Comparison of ENCODE assay signal across 16 cellular contexts in genomic region chr17:68661265-68662036, GRCh38.
DNase-seq lines count a peak whose midpoint lies in the region; ATAC-seq and TF ChIP-seq lines count a peak whose summit lies in the region.
"Had no signal": no experiment of that assay in that cellular context is flagged by ENCODE, and none has a peak within 500 bp of the region (broad histone marks: within the 10 kb centered on the region; RNA-seq: fewer than 3 reads in every experiment).

No MANE protein-coding gene starts in this region.

- H3K9me3 ChIP-seq in H9 (ENCODE audit: control insufficient read depth, low read depth, low read length), result no peaks in the 10 kb centered on the region
- H3K9me3 ChIP-seq in HUES64 (ENCODE audit: insufficient read depth, low read depth, low read length), result no peaks in the 10 kb centered on the region; the same call in 1 of the 2 replicates
- H3K9me3 ChIP-seq in endocrine pancreas (ENCODE audit: control insufficient read depth, low read length), result no peaks in the 10 kb centered on the region
- peaks cover 0 to 6% (median 0%) of the 10 kb centered on the region in 4 donors for H3K9me3 ChIP-seq in right lobe of liver
- peaks cover 15% of the 10 kb centered on the region for H3K9me3 ChIP-seq in endodermal cell (ENCODE audit: control insufficient read depth, low read length)
- no peaks in the 10 kb centered on the region for H3K9me3 ChIP-seq in prostate gland
- H3K9me3 ChIP-seq: HAP-1 had no signal

- no peaks in the 10 kb centered on the region for H3K36me3 ChIP-seq in HUES64 (ENCODE audit: insufficient read depth, low read length)
- H3K36me3 ChIP-seq in endocrine pancreas (ENCODE audit: control insufficient read depth, insufficient read depth, low read length), result no peaks in the 10 kb centered on the region
- H3K36me3 ChIP-seq in right lobe of liver, result no peaks in the 10 kb centered on the region
- no peaks in the 10 kb centered on the region for H3K36me3 ChIP-seq in endodermal cell (ENCODE audit: control insufficient read depth, insufficient read depth, low read length)
- H3K36me3 ChIP-seq in prostate gland, result no peaks in the 10 kb centered on the region
- H3K36me3 ChIP-seq: HAP-1 had no signal

- H3K79me2 ChIP-seq in H9 (ENCODE audit: insufficient read depth, low read length), result no peaks in the 10 kb centered on the region

- H3K27ac ChIP-seq in H9 (ENCODE audit: insufficient read length, low read depth, low read length) (no peak overlapping the region), HUES64 (ENCODE audit: low read depth, low read length) (peak overlapping the region; percentile 73; the same call in 1 of the 2 replicates), right lobe of liver (peak overlapping the region in 2 of 3 donors; percentile 24 to 71), endodermal cell (ENCODE audit: low read depth, low read length) (no peak overlapping the region), prostate gland (no peak overlapping the region)

- H3K9ac ChIP-seq in H9 (ENCODE audit: extremely low read depth, insufficient read length, low read length) (no peak overlapping the region), HUES64 (ENCODE audit: low read depth, low read length) (no peak overlapping the region), endocrine pancreas (ENCODE audit: control insufficient read depth, insufficient read depth, low read length) (no peak overlapping the region), endodermal cell (ENCODE audit: extremely low read depth, low read length, poor library complexity, severe bottlenecking) (no peak overlapping the region)

- H2BK20ac ChIP-seq in H9 (ENCODE audit: low read depth, low read length, poor library complexity, severe bottlenecking), result no peak overlapping the region

- intact Hi-C loops in right lobe of liver (cut with DNase I) (no loop called here), prostate gland (cut with DNase I) (no loop called here)

- no peak overlapping the region for H3K4me3 Mint-ChIP-seq in H9
- H3K4me3 Mint-ChIP-seq in endodermal cell, result no peak overlapping the region
- H3K4me3 Mint-ChIP-seq: CD4-positive, alpha-beta memory T cell; HFFc6 had no signal

- DNase-seq in H9, result no peak
- no peak for DNase-seq in right lobe of liver
- no peak for DNase-seq in activated CD8-positive, alpha-beta memory T cell treated with anti-CD3 and anti-CD28 coated beads, Interleukin-2, amount 50 U/mL, for 48 hours
- no peak for DNase-seq in endodermal cell
- no peak for DNase-seq in prostate gland (ENCODE audit: low spot score)
- DNase-seq: C1 segment of cervical spinal cord; Calu3; CD4-positive, alpha-beta memory T cell; COR-L47; DMS53; DMS79 treated with DMSO at 0.1 percent for 48 hours; GF-D8; HFFc6 had no signal

- WGBS in H9 (ENCODE audit: extremely low coverage, insufficient read length, low lambda C conversion rate), result no CpG with 5 or more reads among the region's 3 CpGs
- 15% methylated on average over 2 of the region's 3 CpGs for WGBS in HUES64
- 57% methylated on average over 3 of the region's 3 CpGs for WGBS in right lobe of liver (ENCODE audit: insufficient coverage, low coverage, low lambda C conversion rate, missing lambda C conversion rate)
- WGBS in endodermal cell (ENCODE audit: insufficient coverage in 1 of 2, insufficient read length in 1 of 2), 2 experiments, result 46 to 72% methylated on average over 2 to 3 of the region's 3 CpGs
- WGBS in prostate gland, result 81% methylated on average over 3 of the region's 3 CpGs

- no peaks in the 10 kb centered on the region for H3K27me3 ChIP-seq in H9 (ENCODE audit: insufficient read depth, low read length)
- no peaks in the 10 kb centered on the region for H3K27me3 ChIP-seq in HUES64 (ENCODE audit: insufficient read depth, low read length)
- no peaks in the 10 kb centered on the region for H3K27me3 ChIP-seq in endocrine pancreas (ENCODE audit: control insufficient read depth, insufficient read depth, low read length)
- H3K27me3 ChIP-seq in right lobe of liver, result no peaks in the 10 kb centered on the region
- H3K27me3 ChIP-seq in endodermal cell (ENCODE audit: control insufficient read depth, insufficient read depth, low read length, poor library complexity, severe bottlenecking), result no peaks in the 10 kb centered on the region
- H3K27me3 ChIP-seq in prostate gland (replicated peaks; ENCODE audit: insufficient read depth), result no peaks in the 10 kb centered on the region

- no peak overlapping the region for H3K14ac ChIP-seq in H9 (ENCODE audit: insufficient read depth, low read length)

- no peak overlapping the region for H2BK15ac ChIP-seq in H9 (ENCODE audit: low read depth, low read length)

- H3K27me3 Mint-ChIP-seq in H9 (ENCODE audit: low read depth) (no peaks in the 10 kb centered on the region), endodermal cell (ENCODE audit: insufficient read depth) (no peaks in the 10 kb centered on the region)

- H3K9me3 Mint-ChIP-seq in H9 (peaks cover 0 to 7% of the 10 kb centered on the region in 2 experiments; a peak in 2 of 5 replicates), endodermal cell (peaks cover 11% of the 10 kb centered on the region)

- H3K4me2 ChIP-seq in H9 (ENCODE audit: insufficient read depth, insufficient read length, low read length), result peak overlapping the region; percentile 12

- no peaks in the 10 kb centered on the region for H3K79me1 ChIP-seq in H9 (ENCODE audit: insufficient read depth, low read depth, low read length, poor library complexity, severe bottlenecking)

- H3K56ac ChIP-seq in H9 (ENCODE audit: insufficient read length, low read depth, low read length), result no peak overlapping the region

- H3K4me3 ChIP-seq in HUES64 (ENCODE audit: low read length) (no peak overlapping the region), endocrine pancreas (ENCODE audit: control insufficient read depth, insufficient read depth, low read length) (peak overlapping the region; percentile 12), right lobe of liver (no peak overlapping the region), endodermal cell (ENCODE audit: low read length) (no peak overlapping the region), prostate gland (no peak overlapping the region)
- H3K4me3 ChIP-seq: HAP-1 had no signal

- H3K36me3 Mint-ChIP-seq in H9 (ENCODE audit: insufficient read depth in 1 of 3, low read depth in 3 of 3), result peaks cover 0 to 8% (median 0%) of the 10 kb centered on the region in 3 experiments; a peak in 2 of 7 replicates
- peaks cover 1% of the 10 kb centered on the region for H3K36me3 Mint-ChIP-seq in endodermal cell (ENCODE audit: low read depth)
- H3K36me3 Mint-ChIP-seq: CD4-positive, alpha-beta memory T cell had no signal

- H3K4me1 ChIP-seq in H9 (ENCODE audit: insufficient read depth, low read length), result peaks cover 6% of the 10 kb centered on the region
- peaks cover 24% of the 10 kb centered on the region for H3K4me1 ChIP-seq in HUES64 (ENCODE audit: insufficient read depth, low read length)
- H3K4me1 ChIP-seq in endocrine pancreas (ENCODE audit: control insufficient read depth, insufficient read depth, low read length), result peaks cover 19% of the 10 kb centered on the region
- H3K4me1 ChIP-seq in right lobe of liver, result peaks cover 0 to 30% (median 10%) of the 10 kb centered on the region in 4 donors
- no peaks in the 10 kb centered on the region for H3K4me1 ChIP-seq in endodermal cell (ENCODE audit: control insufficient read depth, insufficient read depth, low read length)
- no peaks in the 10 kb centered on the region for H3K4me1 ChIP-seq in prostate gland (replicated peaks)

- H2BK12ac ChIP-seq in H9 (ENCODE audit: insufficient read length, low read depth, low read length), result no peak overlapping the region

- no peak overlapping the region for H3K18ac ChIP-seq in H9 (ENCODE audit: insufficient read length, low read depth, low read length)

- no peak overlapping the region for H3T11ph ChIP-seq in H9 (ENCODE audit: low read length)

- TF ChIP-seq POLR2A in right lobe of liver (IDR thresholded peaks at IDR 0.05) (no peak), prostate gland (IDR thresholded peaks at IDR 0.05) (no peak)

- H4K91ac ChIP-seq in H9 (ENCODE audit: insufficient read length, low read depth, low read length), result no peak overlapping the region

- no peak overlapping the region for H2BK5ac ChIP-seq in H9 (ENCODE audit: insufficient read length, low read length)

- H3K4me1 Mint-ChIP-seq in H9 (peaks cover 26 to 30% of the 10 kb centered on the region in 2 experiments), endodermal cell (peaks cover 12% of the 10 kb centered on the region)
- H3K4me1 Mint-ChIP-seq: CD4-positive, alpha-beta memory T cell had no signal

- no peak for TF ChIP-seq CTCF in H9 (conservative IDR thresholded peaks at IDR 0.05)
- TF ChIP-seq CTCF in right lobe of liver (IDR thresholded peaks at IDR 0.05), result no peak
- no peak for TF ChIP-seq CTCF in endodermal cell (conservative IDR thresholded peaks at IDR 0.05)
- no peak for TF ChIP-seq CTCF in prostate gland (IDR thresholded peaks at IDR 0.05)

- no peak overlapping the region for H4K8ac ChIP-seq in H9 (replicated peaks; ENCODE audit: insufficient read length, low read depth, low read length)

- H2AK5ac ChIP-seq in H9 (ENCODE audit: insufficient read length, low read length), result no peak overlapping the region

- no peak overlapping the region for H2AFZ ChIP-seq in H9 (ENCODE audit: low read length)

- no peak overlapping the region for H3K4ac ChIP-seq in H9 (ENCODE audit: low read depth, low read length)

- ATAC-seq in right lobe of liver, result peak; percentile 59 to 80 (median 76)

- no peak overlapping the region for H3K23ac ChIP-seq in H9 (ENCODE audit: insufficient read length, low read depth, low read length)

- no peaks in the 10 kb centered on the region for H4K20me1 ChIP-seq in H9 (ENCODE audit: control insufficient read depth, insufficient read depth, insufficient read length)

- H3K27ac Mint-ChIP-seq in H9 (peak overlapping the region in 1 of 3 experiments; percentile 81; a peak in 3 of 7 replicates), endodermal cell (no peak overlapping the region)
- H3K27ac Mint-ChIP-seq: CD4-positive, alpha-beta memory T cell; HFFc6 had no signal

- H3K23me2 ChIP-seq in H9 (ENCODE audit: insufficient read length, low read depth, low read length, poor library complexity, severe bottlenecking), result no peaks in the 10 kb centered on the region

- no peak overlapping the region for H4K5ac ChIP-seq in H9 (ENCODE audit: insufficient read length, low read depth, low read length)

- no peak overlapping the region for H2BK120ac ChIP-seq in H9 (ENCODE audit: low read depth, low read length, poor library complexity, severe bottlenecking)

Comparison
In these comparisons a context has a peak if more than half of its experiments do, and no peak if none do; other contexts are left out.
1. H3K27ac ChIP-seq: peak in HUES64 (single experiment) and right lobe of liver (2 of 3); none in H9 (single experiment), endodermal cell (single experiment) and prostate gland (0 of 2).